In genomic region chr14:102090713-102091112, GRCh38 we compare ENCODE assay signal across 25 cellular contexts. TPM values are rescaled to one million over a fixed set of nuclear protein-coding genes. Genes with fewer than 3 reads are reported as not detected.
A peak's percentile ranks its signal among the peaks of the same experiment; 100 is the strongest.
DNase-seq lines count a peak whose midpoint lies in the region; ATAC-seq, FAIRE-seq and TF ChIP-seq lines count a peak whose summit lies in the region.
"Had no signal": no experiment of that assay in that cellular context is flagged by ENCODE, and none has a peak within 500 bp of the region (broad histone marks: within the 10 kb centered on the region; RNA-seq: fewer than 3 reads in every experiment).

No MANE protein-coding gene starts in this region.

- H3K9ac ChIP-seq in HepG2 (ENCODE audit: insufficient read depth, low read depth, low read length), result no peak overlapping the region
- H3K9ac ChIP-seq: BLaER1, GM23248 had no signal

- H3K4me1 Mint-ChIP-seq in T-helper 17 cell (peaks cover 25% of the 10 kb centered on the region), neural crest cell (peaks cover 28% of the 10 kb centered on the region)
- peaks cover 39% of the 10 kb centered on the region for H3K4me1 Mint-ChIP-seq in activated CD4-positive, alpha-beta T cell treated with anti-CD3 and anti-CD28 coated beads, Interleukin-2, amount 10 ng/mL, durations not matched to agents 24 days and 14 days

- no peaks in the 10 kb centered on the region for H3K9me3 ChIP-seq in HepG2 (ENCODE audit: low read length)
- no peaks in the 10 kb centered on the region for H3K9me3 ChIP-seq in right lobe of liver
- no peaks in the 10 kb centered on the region for H3K9me3 ChIP-seq in T-helper 17 cell (ENCODE audit: control insufficient read depth, low read length, poor library complexity, severe bottlenecking)
- H3K9me3 ChIP-seq: BLaER1, SJCRH30 had no signal

- H3K9me3 Mint-ChIP-seq in neural crest cell, result no peaks in the 10 kb centered on the region
- no peaks in the 10 kb centered on the region for H3K9me3 Mint-ChIP-seq in activated CD4-positive, alpha-beta T cell treated with anti-CD3 and anti-CD28 coated beads, Interleukin-2, amount 10 ng/mL, durations not matched to agents 24 days and 14 days

- TF ChIP-seq RAD21 in HepG2 (CRISPR knock-in tag; IDR thresholded peaks at IDR 0.05), result no peak

- H3K27me3 ChIP-seq in HepG2 (ENCODE audit: control insufficient read depth in 1 of 2, insufficient read depth in 2 of 2, low read length in 2 of 2) (peaks cover 2 to 23% of the 10 kb centered on the region in 2 experiments; a peak in 2 of 5 replicates), right lobe of liver (no peaks in the 10 kb centered on the region)
- H3K27me3 ChIP-seq: BLaER1 had no signal

- DNase-seq in HepG2 (ENCODE audit: low spot score) (no peak), right lobe of liver (no peak), T-helper 17 cell (no peak), neural crest cell (ENCODE audit: low read depth, low spot score) (no peak), GM10248 (ENCODE audit: extremely low spot score) (no peak), NCI-H1694 (lab: John Stamatoyannopoulos, UW) (no peak)
- no peak for DNase-seq in activated CD4-positive, alpha-beta T cell treated with anti-CD3 and anti-CD28 coated beads, Interleukin-2, amount 10 ng/mL, durations not matched to agents 24 days and 14 days
- DNase-seq: Calu3; DMS79 treated with DMSO at 0.1 percent for 48 hours; GM23248; H7; NCI-H1092 treated with DMSO at 0.1 percent for 48 hours; NCI-H1436; NCI-H1930; NCI-H2107; NCI-H446 treated with DMSO at 0.1 percent for 48 hours; NCI-H526; NCI-H82; NK-92 treated with Interleukin-12 subunit alpha and Interleukin-12 subunit beta, amount 100 ng/mL, for 24 hours; PC-3; SJCRH30 had no signal

- TF ChIP-seq EP300 in HepG2 (IDR thresholded peaks at IDR 0.05; ENCODE audit: low read depth in 2 of 2, low read length in 2 of 2) (no peak), HepG2 (CRISPR knock-in tag; IDR thresholded peaks at IDR 0.05; ENCODE audit: borderline replicate concordance) (no peak)

- no peak overlapping the region for H2AFZ ChIP-seq in HepG2 (ENCODE audit: low read length)
- H2AFZ ChIP-seq: GM23248 had no signal

- no peak overlapping the region for H3K27ac ChIP-seq in HepG2 (ENCODE audit: extremely low read length, insufficient read depth, low read length)
- no peak overlapping the region for H3K27ac ChIP-seq in right lobe of liver
- H3K27ac ChIP-seq: GM23248, HL-60, SJCRH30 had no signal

- H3K27me3 Mint-ChIP-seq in T-helper 17 cell, result no peaks in the 10 kb centered on the region
- no peaks in the 10 kb centered on the region for H3K27me3 Mint-ChIP-seq in neural crest cell (ENCODE audit: low read depth)
- H3K27me3 Mint-ChIP-seq in activated CD4-positive, alpha-beta T cell treated with anti-CD3 and anti-CD28 coated beads, Interleukin-2, amount 10 ng/mL, durations not matched to agents 24 days and 14 days, result no peaks in the 10 kb centered on the region

- H3K36me3 Mint-ChIP-seq in T-helper 17 cell (ENCODE audit: low read depth), result peaks cover 3% of the 10 kb centered on the region
- H3K36me3 Mint-ChIP-seq in neural crest cell (ENCODE audit: low read depth), result peaks cover 6% of the 10 kb centered on the region
- H3K36me3 Mint-ChIP-seq in activated CD4-positive, alpha-beta T cell treated with anti-CD3 and anti-CD28 coated beads, Interleukin-2, amount 10 ng/mL, durations not matched to agents 24 days and 14 days (ENCODE audit: low read depth), result peaks cover 14% of the 10 kb centered on the region

- H3K4me3 Mint-ChIP-seq in T-helper 17 cell (no peak overlapping the region), neural crest cell (peak overlapping the region; percentile 85)
- H3K4me3 Mint-ChIP-seq in activated CD4-positive, alpha-beta T cell treated with anti-CD3 and anti-CD28 coated beads, Interleukin-2, amount 10 ng/mL, durations not matched to agents 24 days and 14 days, result no peak overlapping the region

- CTCF ChIA-PET in HepG2 (lab: Yijun Ruan, JAX; ENCODE audit: low intra/inter-chr PET ratio, low total read pairs) (no interaction called here), GM10248 (lab: Yijun Ruan, JAX) (interaction anchor here (1.0 to 2.3 kb wide), 8 partner anchors 8 to 223 kb away, joined by 3 to 10 read pairs (median 3); no protein-coding TSS in a partner anchor)

- H4K20me1 ChIP-seq in HepG2 (ENCODE audit: insufficient read depth, low read length), result peaks cover 6% of the 10 kb centered on the region

- TF ChIP-seq POLR2A in HepG2 (IDR thresholded peaks at IDR 0.05; ENCODE audit: insufficient read depth in 1 of 2, low read depth in 2 of 2, low read length in 2 of 2) (no peak), right lobe of liver (IDR thresholded peaks at IDR 0.05) (no peak)

- no TSS peak for BruUV-seq in HepG2 (replicated peaks; lab: Mats Ljungman, UMichigan)

- peak overlapping the region; percentile 88 for H3K27ac Mint-ChIP-seq in T-helper 17 cell
- H3K27ac Mint-ChIP-seq in neural crest cell (ENCODE audit: unreplicated experiment), result no peak overlapping the region
- no peak overlapping the region for H3K27ac Mint-ChIP-seq in activated CD4-positive, alpha-beta T cell treated with anti-CD3 and anti-CD28 coated beads, Interleukin-2, amount 10 ng/mL, durations not matched to agents 24 days and 14 days

- peaks cover 12% of the 10 kb centered on the region for H3K79me2 ChIP-seq in HepG2 (ENCODE audit: insufficient read depth, low read length)

- no peak for ATAC-seq in HepG2
- ATAC-seq in right lobe of liver, result no peak
- ATAC-seq in T-helper 17 cell, result no peak
- ATAC-seq: PC-3, SK-N-SH treated with all-trans-retinoic acid at 6 μM for 48 hours had no signal

- intact Hi-C loops in HepG2 (cut with micrococcal nuclease; ENCODE audit: unreplicated experiment), result no loop called here
- intact Hi-C loops in right lobe of liver (cut with DNase I), result loop anchor here in 1 of 2 donors (10.0 kb wide), 1 partner anchor 386 kb away; no protein-coding TSS in a partner anchor
- intact Hi-C loops in activated CD4-positive, alpha-beta T cell treated with anti-CD3 and anti-CD28 coated beads, Interleukin-2, amount 10 ng/mL, durations not matched to agents 24 days and 14 days (cut with micrococcal nuclease), result loop anchor here (10.0 kb wide), 2 partner anchors 94 to 386 kb away; no protein-coding TSS in a partner anchor

- in situ Hi-C loops in HepG2 (cut with HindIII; ENCODE audit: extremely low pct_ligation_motif_present, low pct_unique_long_range_greater_than_20kb), result loop anchor here (25.0 kb wide), 1 partner anchor 378 kb away; no protein-coding TSS in a partner anchor

- FAIRE-seq in HepG2 (lab: Jason Lieb, UNC), result no peak
- FAIRE-seq: GM18507 had no signal

- no peak for TF ChIP-seq CTCF in HepG2 (CRISPR knock-in tag; IDR thresholded peaks at IDR 0.05)
- no peak for TF ChIP-seq CTCF in right lobe of liver (IDR thresholded peaks at IDR 0.05)
- no peak for TF ChIP-seq CTCF in neural crest cell (conservative IDR thresholded peaks at IDR 0.05)
- no peak for TF ChIP-seq CTCF in GM10248 (IDR thresholded peaks at IDR 0.05; ENCODE audit: control extremely low read depth, extremely low read depth, low read depth, missing control alignments)

- WGBS in HepG2 (ENCODE audit: low lambda C conversion rate), result 55% methylated on average over 3 of the region's 3 CpGs
- WGBS in right lobe of liver (ENCODE audit: insufficient coverage, low coverage, low lambda C conversion rate, missing lambda C conversion rate), result no CpG with 5 or more reads among the region's 3 CpGs

- peaks cover 24% of the 10 kb centered on the region for H3K4me1 ChIP-seq in HepG2 (ENCODE audit: insufficient read depth, low read length)
- H3K4me1 ChIP-seq in right lobe of liver, result peaks cover 0 to 9% (median 0%) of the 10 kb centered on the region in 4 donors

- H3K36me3 ChIP-seq in HepG2 (replicated peaks in 1 of 2; ENCODE audit: control insufficient read depth in 1 of 2, insufficient read depth in 2 of 2, low read length in 2 of 2) (peaks cover 0 to under 1% of the 10 kb centered on the region in 2 experiments; a peak in 1 of 5 replicates), right lobe of liver (peaks cover 0 to 3% (median 0%) of the 10 kb centered on the region in 4 donors)

- H3K4me3 ChIP-seq in HepG2 (replicated peaks in 1 of 3; ENCODE audit: insufficient read depth in 1 of 3, low read depth in 2 of 3, low read length in 3 of 3) (no peak overlapping the region), right lobe of liver (no peak overlapping the region)
- H3K4me3 ChIP-seq: BLaER1, GM23248, SJCRH30 had no signal

- H3K4me2 ChIP-seq in HepG2 (ENCODE audit: low read depth, low read length), result no peak overlapping the region

- POLR2A ChIA-PET in HepG2 (lab: Yijun Ruan, JAX) (interaction anchor here (1.7 kb wide), 1 partner anchor 16 kb away, joined by 3 read pairs; no protein-coding TSS in a partner anchor), GM10248 (lab: Yijun Ruan, JAX) (no interaction called here)

RNA-seq across cellular contexts. Expression of gene HSP90AA1, which starts 3.9 kb away (rescaled TPM):
- total RNA-seq in HepG2 (2016; rRNA removed; fragmentation: Illumina TruSeq; extraction: Trizol) (636 and 1,509 TPM in 2 replicates), right lobe of liver (100 to 1,000 TPM; 118 to 672 (median 325) TPM), T-helper 17 cell (100 to 1,000 TPM; 514 to 570 TPM), neural crest cell (760 and 771 TPM in 2 replicates)
- 68.9 and 73.7 TPM in 2 replicates for total RNA-seq in HepG2 (2016; cell fraction: cytosol; rRNA removed; fragmentation: Illumina TruSeq; extraction: Trizol; ENCODE audit: low read depth)
- 651 and 1,441 TPM in 2 replicates for total RNA-seq in HepG2 (2016; cell fraction: insoluble cytoplasmic fraction; rRNA removed; fragmentation: Illumina TruSeq; extraction: Trizol)
- total RNA-seq in HepG2 (2016; cell fraction: membrane; rRNA removed; fragmentation: Illumina TruSeq; extraction: Trizol), result 133 and 157 TPM in 2 replicates
- 507 and 548 TPM in 2 replicates for total RNA-seq in HepG2 (2016; cell fraction: nucleus; rRNA removed; fragmentation: Illumina TruSeq; extraction: Trizol)
- 205 and 262 TPM in 2 replicates for polyA plus RNA-seq in HepG2 (2011; rRNA removed)
- polyA plus RNA-seq in HepG2 (2011; cell fraction: cytosol; rRNA removed), result 127 and 221 TPM in 2 replicates
- polyA plus RNA-seq in HepG2 (2011; cell fraction: nucleus; rRNA removed), result 46.7 and 79.9 TPM in 2 replicates
- polyA plus RNA-seq in HepG2 (2012), result 319 and 504 TPM in 2 replicates
- polyA plus RNA-seq in HepG2 (2016; cell fraction: cytosol; fragmentation: Illumina TruSeq; extraction: Trizol; ENCODE audit: low read depth), result 49.1 and 55.8 TPM in 2 replicates
- 1,691 and 1,814 TPM in 2 replicates for polyA plus RNA-seq in HepG2 (2016; cell fraction: insoluble cytoplasmic fraction; fragmentation: Illumina TruSeq; extraction: Trizol; ENCODE audit: low read depth)
- polyA plus RNA-seq in HepG2 (2016; cell fraction: membrane; fragmentation: Illumina TruSeq; extraction: Trizol; ENCODE audit: low read depth), result 108 and 125 TPM in 2 replicates
- 669 and 675 TPM in 2 replicates for polyA plus RNA-seq in HepG2 (2016; cell fraction: nucleus; fragmentation: Illumina TruSeq; extraction: Trizol; ENCODE audit: insufficient read depth, low read depth)
- polyA minus RNA-seq in HepG2 (2011; rRNA and poly(A)+ RNA removed; ENCODE audit: low replicate concordance), result 117 and 458 TPM in 2 replicates
- polyA minus RNA-seq in HepG2 (2011; cell fraction: cytosol; rRNA and poly(A)+ RNA removed), result 494 and 532 TPM in 2 replicates
- 134 and 221 TPM in 2 replicates for polyA minus RNA-seq in HepG2 (2011; cell fraction: nucleus; rRNA and poly(A)+ RNA removed)
- 1,216 and 1,268 TPM in 2 replicates for total RNA-seq in activated CD4-positive, alpha-beta T cell treated with anti-CD3 and anti-CD28 coated beads, Interleukin-2, amount 10 ng/mL, durations not matched to agents 24 days and 14 days

RNA-seq across cellular contexts. Expression of gene WDR20, which starts 49.0 kb away (rescaled TPM):
- total RNA-seq in HepG2 (2016; rRNA removed; fragmentation: Illumina TruSeq; extraction: Trizol) (23.2 and 30.5 TPM in 2 replicates), right lobe of liver (10 to 100 TPM in 5 of 6 experiments, 1 to 10 TPM in 1; 6.3 to 14.7 (median 12.4) TPM), T-helper 17 cell (10 to 100 TPM; 45.1 to 50.7 TPM), neural crest cell (28.2 and 30.2 TPM in 2 replicates)
- total RNA-seq in HepG2 (2016; cell fraction: cytosol; rRNA removed; fragmentation: Illumina TruSeq; extraction: Trizol; ENCODE audit: low read depth), result 24.1 and 25.7 TPM in 2 replicates
- 25.8 and 28.7 TPM in 2 replicates for total RNA-seq in HepG2 (2016; cell fraction: insoluble cytoplasmic fraction; rRNA removed; fragmentation: Illumina TruSeq; extraction: Trizol)
- total RNA-seq in HepG2 (2016; cell fraction: membrane; rRNA removed; fragmentation: Illumina TruSeq; extraction: Trizol), result 29.7 and 34.1 TPM in 2 replicates
- total RNA-seq in HepG2 (2016; cell fraction: nucleus; rRNA removed; fragmentation: Illumina TruSeq; extraction: Trizol), result 22.4 and 24.2 TPM in 2 replicates
- 10.4 and 11.6 TPM in 2 replicates for polyA plus RNA-seq in HepG2 (2011; rRNA removed)
- 9.4 and 10.2 TPM in 2 replicates for polyA plus RNA-seq in HepG2 (2011; cell fraction: cytosol; rRNA removed)
- polyA plus RNA-seq in HepG2 (2011; cell fraction: nucleus; rRNA removed), result 11.4 and 12.2 TPM in 2 replicates
- polyA plus RNA-seq in HepG2 (2012), result 10.7 and 12.8 TPM in 2 replicates
- 3.0 and 3.7 TPM in 2 replicates for polyA plus RNA-seq in HepG2 (2016; cell fraction: cytosol; fragmentation: Illumina TruSeq; extraction: Trizol; ENCODE audit: low read depth)
- 25.3 and 26.3 TPM in 2 replicates for polyA plus RNA-seq in HepG2 (2016; cell fraction: insoluble cytoplasmic fraction; fragmentation: Illumina TruSeq; extraction: Trizol; ENCODE audit: low read depth)
- 7.5 and 8.4 TPM in 2 replicates for polyA plus RNA-seq in HepG2 (2016; cell fraction: membrane; fragmentation: Illumina TruSeq; extraction: Trizol; ENCODE audit: low read depth)
- polyA plus RNA-seq in HepG2 (2016; cell fraction: nucleus; fragmentation: Illumina TruSeq; extraction: Trizol; ENCODE audit: insufficient read depth, low read depth), result 25.1 and 26.7 TPM in 2 replicates
- 27.9 and 31.3 TPM in 2 replicates for polyA minus RNA-seq in HepG2 (2011; rRNA and poly(A)+ RNA removed; ENCODE audit: low replicate concordance)
- 14.9 and 18.5 TPM in 2 replicates for polyA minus RNA-seq in HepG2 (2011; cell fraction: cytosol; rRNA and poly(A)+ RNA removed)
- polyA minus RNA-seq in HepG2 (2011; cell fraction: nucleus; rRNA and poly(A)+ RNA removed), result 27.6 and 29.8 TPM in 2 replicates
- total RNA-seq in activated CD4-positive, alpha-beta T cell treated with anti-CD3 and anti-CD28 coated beads, Interleukin-2, amount 10 ng/mL, durations not matched to agents 24 days and 14 days, result 30.4 and 31.0 TPM in 2 replicates
